In genomic region chr12:88921434-88921833, GRCh38 we compare ENCODE assay signal across 25 cellular contexts.
"Had no signal": no experiment of that assay in that cellular context is flagged by ENCODE, and none has a peak within 500 bp of the region (broad histone marks: within the 10 kb centered on the region; RNA-seq: fewer than 3 reads in every experiment).

No MANE protein-coding gene starts in this region.

- ATAC-seq: activated naive CD4-positive, alpha-beta T cell treated with anti-CD3 and anti-CD28 coated beads, Interleukin-2, amount 50 U/mL, for 72 hours; activated T-helper 17 cell treated with anti-CD3 and anti-CD28 coated beads, Interleukin-2, amount 50 U/mL, for 72 hours; mucosa of descending colon; upper lobe of right lung had no signal

- H3K27ac ChIP-seq: hepatocyte, left ventricle myocardium inferior, sigmoid colon, spleen, upper lobe of right lung had no signal

- H3K4me3 ChIP-seq: hepatocyte, left ventricle myocardium inferior, mucosa of descending colon, sigmoid colon, spleen, upper lobe of right lung had no signal

- DNase-seq: activated CD4-positive, alpha-beta T cell treated with anti-CD3 and anti-CD28 coated beads, Interleukin-2, amount 50 U/mL, for 4 hours; activated CD8-positive, alpha-beta memory T cell treated with anti-CD3 and anti-CD28 coated beads for 24 hours; activated CD8-positive, alpha-beta memory T cell treated with anti-CD3 and anti-CD28 coated beads, Interleukin-2, amount 50 U/mL, for 4 hours; activated T-cell treated with anti-CD3 and anti-CD28 coated beads, Interleukin-2, amount 50 U/mL, for 24 hours; aorta; effector CD4-positive, alpha-beta T cell; foreskin melanocyte; glutamatergic neuron; immature natural killer cell; left ventricle myocardium inferior; mucosa of descending colon; retina; sigmoid colon; spleen; stimulated activated CD4-positive, alpha-beta T cell treated with anti-CD3 and anti-CD28 coated beads, Interleukin-4, amount 100 ng/mL, for 1 hour; stimulated activated naive CD4-positive, alpha-beta T cell; upper lobe of right lung had no signal

- H3K27me3 Mint-ChIP-seq: activated T-cell treated with anti-CD3 and anti-CD28 coated beads, Interleukin-2, amount 50 U/mL, for 24 hours; activated T-helper 17 cell treated with anti-CD3 and anti-CD28 coated beads, Interleukin-2, amount 50 U/mL, for 72 hours; brain; dendritic cell treated with granulocyte-macrophage colony-stimulating factor and Interleukin-4, amounts not matched to agents 40 ng/mL and 50 ng/mL, for 4 days had no signal

- H3K9me3 ChIP-seq: mucosa of descending colon, sigmoid colon, spleen, upper lobe of right lung had no signal

- H3K27ac Mint-ChIP-seq: activated naive CD4-positive, alpha-beta T cell treated with anti-CD3 and anti-CD28 coated beads, Interleukin-2, amount 50 U/mL, for 72 hours; activated T-cell treated with anti-CD3 and anti-CD28 coated beads, Interleukin-2, amount 50 U/mL, for 24 hours; activated T-helper 17 cell treated with anti-CD3 and anti-CD28 coated beads, Interleukin-2, amount 50 U/mL, for 72 hours; brain; dendritic cell treated with granulocyte-macrophage colony-stimulating factor and Interleukin-4, amounts not matched to agents 40 ng/mL and 50 ng/mL, for 4 days; immature natural killer cell; memory B cell; progenitor cell of endocrine pancreas; T-helper 2 cell treated with Interferon-gamma antibody and Interleukin-4, amounts not matched to agents 5 μg/mL and 100 μg/mL, for 36 hours had no signal

- H3K4me1 ChIP-seq: left ventricle myocardium inferior, spleen had no signal

- H3K36me3 Mint-ChIP-seq: activated naive CD4-positive, alpha-beta T cell treated with anti-CD3 and anti-CD28 coated beads, Interleukin-2, amount 50 U/mL, for 72 hours; brain; immature natural killer cell; memory B cell had no signal

- H3K27me3 ChIP-seq: hepatocyte, sigmoid colon, spleen, upper lobe of right lung had no signal

- H3K36me3 ChIP-seq: left ventricle myocardium inferior, sigmoid colon, spleen, upper lobe of right lung had no signal

- H3K4me1 Mint-ChIP-seq: activated T-helper 17 cell treated with anti-CD3 and anti-CD28 coated beads, Interleukin-2, amount 50 U/mL, for 72 hours; immature natural killer cell; memory B cell had no signal

- H3K9me3 Mint-ChIP-seq: activated naive CD4-positive, alpha-beta T cell treated with anti-CD3 and anti-CD28 coated beads, Interleukin-2, amount 50 U/mL, for 72 hours; activated T-helper 17 cell treated with anti-CD3 and anti-CD28 coated beads, Interleukin-2, amount 50 U/mL, for 72 hours; dendritic cell treated with granulocyte-macrophage colony-stimulating factor and Interleukin-4, amounts not matched to agents 40 ng/mL and 50 ng/mL, for 4 days; T-helper 2 cell treated with Interferon-gamma antibody and Interleukin-4, amounts not matched to agents 5 μg/mL and 100 μg/mL, for 36 hours had no signal

- H3K4me3 Mint-ChIP-seq: activated T-cell treated with anti-CD3 and anti-CD28 coated beads, Interleukin-2, amount 50 U/mL, for 24 hours; activated T-helper 17 cell treated with anti-CD3 and anti-CD28 coated beads, Interleukin-2, amount 50 U/mL, for 72 hours; brain; dendritic cell treated with granulocyte-macrophage colony-stimulating factor and Interleukin-4, amounts not matched to agents 40 ng/mL and 50 ng/mL, for 4 days; immature natural killer cell; memory B cell; T-helper 2 cell treated with Interferon-gamma antibody and Interleukin-4, amounts not matched to agents 5 μg/mL and 100 μg/mL, for 36 hours had no signal
